In the genomic region with DNA sequence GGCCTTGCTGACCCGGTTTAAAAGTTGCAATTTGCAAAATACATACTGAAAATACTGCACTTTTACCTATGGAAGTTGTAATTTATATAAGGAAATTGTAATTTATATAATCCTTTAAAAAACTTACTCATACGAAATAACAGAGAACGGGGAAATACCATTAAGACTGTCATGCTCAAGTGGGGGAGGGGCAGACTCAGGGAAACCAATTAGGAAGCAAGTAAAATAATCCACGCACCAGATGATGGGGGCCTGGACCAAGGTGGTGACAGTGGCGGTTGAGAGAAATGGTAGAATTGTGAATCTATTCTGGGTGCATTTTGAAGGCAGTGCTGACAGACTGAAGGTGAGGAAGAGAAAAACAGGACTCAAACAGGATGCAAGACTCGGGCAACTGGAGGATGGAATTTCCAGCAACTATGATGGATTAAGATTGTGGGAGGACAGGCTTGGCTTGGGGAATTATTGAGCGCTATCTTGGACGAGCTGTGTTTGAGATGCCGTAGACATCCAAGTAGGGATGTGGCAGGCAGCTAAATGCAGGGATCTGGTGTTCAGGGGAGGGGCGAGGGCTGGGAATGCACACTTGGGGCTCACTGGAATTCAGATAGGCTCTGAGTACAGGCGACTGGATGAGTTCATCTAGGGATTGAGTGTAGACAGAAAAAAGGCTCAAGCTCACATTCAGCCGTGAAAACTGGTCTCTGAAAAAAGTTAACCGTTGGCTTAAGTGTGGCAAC, we compare ENCODE assay signal across 8 cellular contexts. TPM values are rescaled to one million over a fixed set of nuclear protein-coding genes. Genes with fewer than 3 reads are reported as not detected.
DNase-seq lines count a peak whose midpoint lies in the region; ATAC-seq, FAIRE-seq and TF ChIP-seq lines count a peak whose summit lies in the region.

No MANE protein-coding gene starts in this region.

- no peaks in the 10 kb centered on the region; a peak in 1 of 5 replicates for H3K9me3 Mint-ChIP-seq in H9
- H3K9me3 Mint-ChIP-seq in activated T-helper 1 cell treated with anti-CD3 and anti-CD28 coated beads, Interleukin-12 subunit alpha, Interleukin-12 subunit beta, Interleukin-2, Interleukin-4 antibody, amounts not matched to agents 30 ng/mL and 10 ng/mL and 1 ng/mL, durations not matched to agents 14 hours and 24 hours and 36 hours = no peaks in the 10 kb centered on the region

- POLR2A ChIA-PET in A549 (lab: Yijun Ruan, JAX) = no interaction called here

- peak overlapping the region in 2 of 3 experiments; percentile 2 to 59; a peak in 3 of 7 replicates for H3K27ac Mint-ChIP-seq in H9
- H3K27ac Mint-ChIP-seq in activated T-helper 1 cell treated with anti-CD3 and anti-CD28 coated beads, Interleukin-12 subunit alpha, Interleukin-12 subunit beta, Interleukin-2, Interleukin-4 antibody, amounts not matched to agents 30 ng/mL and 10 ng/mL and 1 ng/mL, durations not matched to agents 14 hours and 24 hours and 36 hours = peak overlapping the region; percentile 82

- no peaks in the 10 kb centered on the region for H3K27me3 ChIP-seq in H9 (ENCODE audit: insufficient read depth, low read length)
- H3K27me3 ChIP-seq in left ventricle myocardium inferior (ENCODE audit: low read depth) = no peaks in the 10 kb centered on the region

- H3K4me2 ChIP-seq in A549 = peak overlapping the region; percentile 96
- H3K4me2 ChIP-seq in H9 (ENCODE audit: insufficient read depth, insufficient read length, low read length) = peak overlapping the region; percentile 55

- H3K36me3 Mint-ChIP-seq in H9 (ENCODE audit: insufficient read depth in 1 of 3, low read depth in 3 of 3) = no peaks in the 10 kb centered on the region
- no peaks in the 10 kb centered on the region for H3K36me3 Mint-ChIP-seq in activated T-helper 1 cell treated with anti-CD3 and anti-CD28 coated beads, Interleukin-12 subunit alpha, Interleukin-12 subunit beta, Interleukin-2, Interleukin-4 antibody, amounts not matched to agents 30 ng/mL and 10 ng/mL and 1 ng/mL, durations not matched to agents 14 hours and 24 hours and 36 hours (ENCODE audit: low read depth)

- no peaks in the 10 kb centered on the region for H3K79me1 ChIP-seq in H9 (ENCODE audit: insufficient read depth, low read depth, low read length, poor library complexity, severe bottlenecking)

- H3K14ac ChIP-seq in H9 (ENCODE audit: insufficient read depth, low read length) = no peak overlapping the region

- H3K9ac ChIP-seq in H9 (ENCODE audit: extremely low read depth, insufficient read length, low read length) = no peak overlapping the region

- H3K18ac ChIP-seq in H9 (ENCODE audit: insufficient read length, low read depth, low read length) = no peak overlapping the region

- peak; percentile 26 to 52; a peak in 4 of 6 replicates for ATAC-seq in A549
- no peak for ATAC-seq in GM19351 (IDR thresholded peaks at IDR 0.05; ENCODE audit: unreplicated experiment)
- no peak for ATAC-seq in GM19035 (IDR thresholded peaks at IDR 0.05; ENCODE audit: unreplicated experiment)

- no peak overlapping the region for H2BK20ac ChIP-seq in H9 (ENCODE audit: low read depth, low read length, poor library complexity, severe bottlenecking)

- peaks cover 23% of the 10 kb centered on the region for H3K27me3 Mint-ChIP-seq in H9 (ENCODE audit: low read depth)
- peaks cover 32% of the 10 kb centered on the region for H3K27me3 Mint-ChIP-seq in activated T-helper 1 cell treated with anti-CD3 and anti-CD28 coated beads, Interleukin-12 subunit alpha, Interleukin-12 subunit beta, Interleukin-2, Interleukin-4 antibody, amounts not matched to agents 30 ng/mL and 10 ng/mL and 1 ng/mL, durations not matched to agents 14 hours and 24 hours and 36 hours (ENCODE audit: insufficient read depth)

- H2AFZ ChIP-seq in H9 (ENCODE audit: low read length) = no peak overlapping the region

- H3K27ac ChIP-seq in A549 = peak overlapping the region; percentile 93 to 94
- no peak overlapping the region for H3K27ac ChIP-seq in H9 (ENCODE audit: insufficient read length, low read depth, low read length)
- peak overlapping the region; percentile 97 for H3K27ac ChIP-seq in left ventricle myocardium inferior (replicated peaks)

- no peak overlapping the region for H2BK15ac ChIP-seq in H9 (ENCODE audit: low read depth, low read length)

- WGBS in A549 (ENCODE audit: missing lambda C conversion rate) = 48% methylated on average over 13 of the region's 13 CpGs
- WGBS in H9 (ENCODE audit: extremely low coverage, insufficient read length, low lambda C conversion rate) = no CpG with 5 or more reads among the region's 13 CpGs

- H2BK12ac ChIP-seq in H9 (ENCODE audit: insufficient read length, low read depth, low read length) = no peak overlapping the region

- no peak overlapping the region for H4K5ac ChIP-seq in H9 (ENCODE audit: insufficient read length, low read depth, low read length)

- H3K9me3 ChIP-seq in A549 (no peaks in the 10 kb centered on the region), H9 (ENCODE audit: control insufficient read depth, low read depth, low read length) (no peaks in the 10 kb centered on the region), left ventricle myocardium inferior (replicated peaks) (no peaks in the 10 kb centered on the region)

- FAIRE-seq in A549 (lab: Jason Lieb, UNC) = no peak

- H3K4me1 Mint-ChIP-seq in H9 = peaks cover 9 to 27% of the 10 kb centered on the region in 2 experiments
- H3K4me1 Mint-ChIP-seq in activated T-helper 1 cell treated with anti-CD3 and anti-CD28 coated beads, Interleukin-12 subunit alpha, Interleukin-12 subunit beta, Interleukin-2, Interleukin-4 antibody, amounts not matched to agents 30 ng/mL and 10 ng/mL and 1 ng/mL, durations not matched to agents 14 hours and 24 hours and 36 hours (ENCODE audit: low read depth) = peaks cover 14% of the 10 kb centered on the region

- H3K4me3 ChIP-seq in A549 (peak overlapping the region; percentile 89), left ventricle myocardium inferior (peak overlapping the region; percentile 87)

- H3K23me2 ChIP-seq in H9 (ENCODE audit: insufficient read length, low read depth, low read length, poor library complexity, severe bottlenecking) = peaks cover 9% of the 10 kb centered on the region

- peak overlapping the region; percentile 86 to 92 for H3K4me3 Mint-ChIP-seq in H9
- H3K4me3 Mint-ChIP-seq in activated T-helper 1 cell treated with anti-CD3 and anti-CD28 coated beads, Interleukin-12 subunit alpha, Interleukin-12 subunit beta, Interleukin-2, Interleukin-4 antibody, amounts not matched to agents 30 ng/mL and 10 ng/mL and 1 ng/mL, durations not matched to agents 14 hours and 24 hours and 36 hours = peak overlapping the region; percentile 93

- no peak for TF ChIP-seq EP300 in A549 (IDR thresholded peaks at IDR 0.05)

- H3K4ac ChIP-seq in H9 (ENCODE audit: low read depth, low read length) = no peak overlapping the region

- H4K20me1 ChIP-seq in H9 (ENCODE audit: control insufficient read depth, insufficient read depth, insufficient read length) = no peaks in the 10 kb centered on the region

- TF ChIP-seq POLR2A in A549 (IDR thresholded peaks at IDR 0.05; ENCODE audit: low read length) = no peak

- DNase-seq in A549 (ENCODE audit: low read depth in 1 of 2, low spot score in 1 of 2) (peak in 1 of 2 experiments; percentile 8), H9 (no peak), left ventricle myocardium inferior (no peak), retina (peak; percentile 62), DMS153 treated with DMSO at 0.1 percent for 48 hours (lab: John Stamatoyannopoulos, UW; ENCODE audit: unreplicated experiment) (no peak)
- no peak for DNase-seq in activated T-helper 1 cell treated with anti-CD3 and anti-CD28 coated beads, Interleukin-12 subunit alpha, Interleukin-12 subunit beta, Interleukin-2, Interleukin-4 antibody, amounts not matched to agents 30 ng/mL and 10 ng/mL and 1 ng/mL, durations not matched to agents 14 hours and 24 hours and 36 hours (ENCODE audit: low spot score)

- intact Hi-C loops in activated T-helper 1 cell treated with anti-CD3 and anti-CD28 coated beads, Interleukin-12 subunit alpha, Interleukin-12 subunit beta, Interleukin-2, Interleukin-4 antibody, amounts not matched to agents 30 ng/mL and 10 ng/mL and 1 ng/mL, durations not matched to agents 14 hours and 24 hours and 36 hours (cut with micrococcal nuclease) = loop anchor here (1.0 to 2.0 kb wide), 6 partner anchors 56 to 459 kb away; a partner anchor contains a TSS
- intact Hi-C loops in left ventricle myocardium inferior (cut with micrococcal nuclease) = no loop called here

- H2BK120ac ChIP-seq in H9 (ENCODE audit: low read depth, low read length, poor library complexity, severe bottlenecking) = no peak overlapping the region

- no peaks in the 10 kb centered on the region for H3K36me3 ChIP-seq in left ventricle myocardium inferior

- no peak for TF ChIP-seq RAD21 in A549 (conservative IDR thresholded peaks at IDR 0.05 in 1 of 2, IDR thresholded peaks at IDR 0.05 in 1 of 2)

- no peak overlapping the region for H2BK5ac ChIP-seq in H9 (ENCODE audit: insufficient read length, low read length)

- H4K91ac ChIP-seq in H9 (ENCODE audit: insufficient read length, low read depth, low read length) = no peak overlapping the region

- H3K56ac ChIP-seq in H9 (ENCODE audit: insufficient read length, low read depth, low read length) = no peak overlapping the region

- no peak overlapping the region for H4K8ac ChIP-seq in H9 (replicated peaks; ENCODE audit: insufficient read length, low read depth, low read length)

- H3K23ac ChIP-seq in H9 (ENCODE audit: insufficient read length, low read depth, low read length) = no peak overlapping the region

- CTCF ChIA-PET in A549 (lab: Yijun Ruan, JAX) = interaction anchor here (0.6 to 1.0 kb wide), 3 partner anchors 14 to 187 kb away, joined by 3 read pairs; no protein-coding TSS in a partner anchor

- no peak overlapping the region for H3T11ph ChIP-seq in H9 (ENCODE audit: low read length)

- TF ChIP-seq CTCF in A549 (IDR thresholded peaks at IDR 0.05) (no peak), H9 (conservative IDR thresholded peaks at IDR 0.05) (no peak), left ventricle myocardium inferior (IDR thresholded peaks at IDR 0.05; ENCODE audit: borderline replicate concordance) (no peak)

- H3K79me2 ChIP-seq in H9 (ENCODE audit: insufficient read depth, low read length) = no peaks in the 10 kb centered on the region

- H2AK5ac ChIP-seq in H9 (ENCODE audit: insufficient read length, low read length) = no peak overlapping the region

- 0 out of 3 replicates have a peak, but pooled peaks cover 9% of the 10 kb centered on the region for H3K4me1 ChIP-seq in A549
- no peaks in the 10 kb centered on the region for H3K4me1 ChIP-seq in H9 (ENCODE audit: insufficient read depth, low read length)
- peaks cover 21% of the 10 kb centered on the region for H3K4me1 ChIP-seq in left ventricle myocardium inferior

RNA-seq across cellular contexts. Expression of a gene that starts 1.0 kb away (rescaled TPM):
- polyA plus RNA-seq in A549 (2011; rRNA removed) (2.1 and 2.8 TPM in 2 replicates), A549 (2017; fragmentation: RNase III; extraction: RNeasy Plus Mini Kit Qiagen cat#74134 plus additional on column Dnase treatment) (0.90 to 1.1 TPM (median 0.99 TPM) in 3 replicates)
- polyA plus RNA-seq in A549 (2012; cell fraction: cytosol; rRNA removed) = 0.38 and 0.40 TPM in 2 replicates
- polyA plus RNA-seq in A549 (2012; cell fraction: nucleus; rRNA removed) = 0.30 and 0.71 TPM in 2 replicates
- 0.41 and 0.58 TPM in 2 replicates for polyA minus RNA-seq in A549 (2011; rRNA and poly(A)+ RNA removed)
- total RNA-seq in H9 (2021) (0.46 and 0.50 TPM in 2 replicates), left ventricle myocardium inferior (0.80 TPM)
- not detected in 2 replicates for total RNA-seq in activated T-helper 1 cell treated with anti-CD3 and anti-CD28 coated beads, Interleukin-12 subunit alpha, Interleukin-12 subunit beta, Interleukin-2, Interleukin-4 antibody, amounts not matched to agents 30 ng/mL and 10 ng/mL and 1 ng/mL, durations not matched to agents 14 hours and 24 hours and 36 hours

RNA-seq across cellular contexts. Expression of a gene that starts 7.2 kb away (rescaled TPM):
- polyA plus RNA-seq in A549 (2011; rRNA removed) (2.2 and 3.0 TPM in 2 replicates), A549 (2017; fragmentation: RNase III; extraction: RNeasy Plus Mini Kit Qiagen cat#74134 plus additional on column Dnase treatment) (1.0 to 2.0 TPM (median 1.8 TPM) in 3 replicates)
- polyA plus RNA-seq in A549 (2012; cell fraction: cytosol; rRNA removed) = 0.29 and 0.30 TPM in 2 replicates
- polyA plus RNA-seq in A549 (2012; cell fraction: nucleus; rRNA removed) = not detected in 2 replicates
- polyA minus RNA-seq in A549 (2011; rRNA and poly(A)+ RNA removed) = not detected in 2 replicates
- total RNA-seq in H9 (2021) (2.9 and 4.3 TPM in 2 replicates), left ventricle myocardium inferior (103 TPM)
- total RNA-seq in activated T-helper 1 cell treated with anti-CD3 and anti-CD28 coated beads, Interleukin-12 subunit alpha, Interleukin-12 subunit beta, Interleukin-2, Interleukin-4 antibody, amounts not matched to agents 30 ng/mL and 10 ng/mL and 1 ng/mL, durations not matched to agents 14 hours and 24 hours and 36 hours = 0.73 and 1.7 TPM in 2 replicates

Comparison
In these comparisons a context has a peak if more than half of its experiments do, and no peak if none do; other contexts are left out.
1. ATAC-seq: peak in A549 (2 of 2); none in GM19351 (single experiment) and GM19035 (single experiment).
2. RNA of a gene that starts 7.2 kb away (total RNA-seq): 103 TPM in left ventricle myocardium inferior (single experiment); 2.9 to 4.3 TPM in H9 and 0.73 to 1.7 TPM in activated T-helper 1 cell treated with anti-CD3 and anti-CD28 coated beads, Interleukin-12 subunit alpha, Interleukin-12 subunit beta, Interleukin-2, Interleukin-4 antibody, amounts not matched to agents 30 ng/mL and 10 ng/mL and 1 ng/mL, durations not matched to agents 14 hours and 24 hours and 36 hours; every median in the first group is over 10 times any median in the second.